9 cellular contexts compared by ENCODE assay signal in the genomic region with DNA sequence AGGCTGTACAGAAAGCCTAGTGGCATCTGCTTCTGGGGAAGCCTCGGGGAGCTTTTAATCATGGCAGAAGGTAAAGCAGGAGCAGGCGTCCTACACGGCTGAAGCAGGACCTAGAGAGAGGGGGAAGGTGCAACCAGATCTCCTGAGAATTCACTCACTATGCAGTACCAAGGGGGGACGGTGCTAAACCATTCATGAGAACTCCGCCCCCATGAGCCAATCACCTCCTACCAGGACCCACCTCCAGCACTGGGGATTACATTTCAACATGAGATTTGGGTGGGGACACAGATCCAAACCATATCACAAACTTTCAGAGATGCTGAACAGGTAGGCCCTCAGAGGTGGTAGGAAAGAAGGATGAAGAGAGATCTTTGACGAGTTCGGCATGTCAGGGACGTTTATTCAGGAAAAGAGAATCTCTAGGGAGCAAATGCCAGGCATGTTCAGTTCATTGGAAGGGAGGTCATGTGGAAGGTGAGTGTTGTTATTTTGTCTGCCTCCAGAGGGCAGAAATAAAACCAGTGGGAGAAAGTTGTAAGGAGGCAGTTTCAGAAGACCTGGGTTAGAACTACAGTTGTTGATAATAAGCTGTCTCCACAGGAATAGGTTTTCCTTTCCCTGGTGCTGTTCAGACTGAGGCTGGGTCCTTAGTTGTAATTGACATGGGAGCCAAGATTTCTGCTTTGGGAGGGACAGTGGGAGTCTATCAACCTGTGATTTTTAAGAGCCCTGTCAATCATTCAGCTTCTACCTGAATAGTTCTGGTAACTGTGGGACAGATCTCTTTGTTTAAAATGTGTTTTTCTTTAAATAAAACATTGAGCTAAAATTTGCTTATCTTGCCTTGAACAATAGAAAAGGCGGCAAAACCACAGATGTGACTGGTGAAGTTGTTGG. TPM values are rescaled to one million over a fixed set of nuclear protein-coding genes. Genes with fewer than 3 reads are reported as not detected.
A peak's percentile ranks its signal among the peaks of the same experiment; 100 is the strongest.
DNase-seq lines count a peak whose midpoint lies in the region; ATAC-seq and TF ChIP-seq lines count a peak whose summit lies in the region.
"Had no signal": no experiment of that assay in that cellular context is flagged by ENCODE, and none has a peak within 500 bp of the region (broad histone marks: within the 10 kb centered on the region; RNA-seq: fewer than 3 reads in every experiment).

No MANE protein-coding gene starts in this region.

- H3K79me2 ChIP-seq in GM23338 (replicated peaks; ENCODE audit: insufficient read depth) (peaks cover 4% of the 10 kb centered on the region; the same call in 1 of the 2 replicates), hepatocyte (peaks cover 6% of the 10 kb centered on the region)

- H3K27me3 ChIP-seq in CD8-positive, alpha-beta T cell (ENCODE audit: insufficient read depth, low read length), result no peaks in the 10 kb centered on the region
- no peaks in the 10 kb centered on the region for H3K27me3 ChIP-seq in GM23338 (ENCODE audit: insufficient read depth)
- no peaks in the 10 kb centered on the region for H3K27me3 ChIP-seq in hepatocyte

- CTCF ChIA-PET in CD8-positive, alpha-beta T cell (lab: Charles Lee), result interaction anchor here (0.5 to 3.2 kb wide), 32 partner anchors 10 to 672 kb away, joined by 3 to 31 read pairs (median 4); no protein-coding TSS in a partner anchor

- no peak overlapping the region for H3K27ac Mint-ChIP-seq in CD8-positive, alpha-beta T cell
- H3K27ac Mint-ChIP-seq in GM23338 (no peak overlapping the region), type B pancreatic cell (no peak overlapping the region)

- H3K4me1 Mint-ChIP-seq in CD8-positive, alpha-beta T cell (ENCODE audit: low read depth), result peaks cover 17% of the 10 kb centered on the region
- H3K4me1 Mint-ChIP-seq in GM23338 (peaks cover 15% of the 10 kb centered on the region), type B pancreatic cell (ENCODE audit: unreplicated experiment) (peaks cover 19% of the 10 kb centered on the region)

- no peaks in the 10 kb centered on the region for H3K9me2 ChIP-seq in GM23338 (ENCODE audit: insufficient read depth)
- H3K9me2 ChIP-seq in hepatocyte (replicated peaks; ENCODE audit: insufficient read depth), result no peaks in the 10 kb centered on the region

- ATAC-seq in CD8-positive, alpha-beta T cell, result no peak
- ATAC-seq in GM23338 (no peak; the same call in 2 of the 3 replicates), HG03520 (IDR thresholded peaks at IDR 0.05; ENCODE audit: unreplicated experiment) (no peak)

- H2AFZ ChIP-seq in GM23338 (peak overlapping the region; percentile 7; the same call in 1 of the 2 replicates), hepatocyte (no peak overlapping the region)

- no peaks in the 10 kb centered on the region for H3K9me3 Mint-ChIP-seq in CD8-positive, alpha-beta T cell
- H3K9me3 Mint-ChIP-seq in GM23338 (peaks cover 2% of the 10 kb centered on the region; the same call in 1 of the 3 replicates), type B pancreatic cell (peaks cover 13% of the 10 kb centered on the region)

- no peaks in the 10 kb centered on the region for H3F3A ChIP-seq in GM23338 (replicated peaks; ENCODE audit: low read depth)

- H3K4me1 ChIP-seq in CD8-positive, alpha-beta T cell (ENCODE audit: insufficient read depth, low read length), result peaks cover 13% of the 10 kb centered on the region
- H3K4me1 ChIP-seq in GM23338 (ENCODE audit: insufficient read depth), result 0 out of 2 replicates have a peak, but pooled peaks cover 4% of the 10 kb centered on the region
- H3K4me1 ChIP-seq in hepatocyte (ENCODE audit: insufficient read depth), result no peaks in the 10 kb centered on the region

- H4K20me1 ChIP-seq in GM23338 (replicated peaks; ENCODE audit: insufficient read depth) (no peaks in the 10 kb centered on the region), hepatocyte (ENCODE audit: insufficient read depth, poor library complexity, severe bottlenecking) (no peaks in the 10 kb centered on the region)

- DNase-seq in CD8-positive, alpha-beta T cell, result no peak
- DNase-seq in GM23338 (ENCODE audit: low spot score) (peak; percentile 80), SK-N-DZ (ENCODE audit: low spot score) (peak; percentile 65), hepatocyte (ENCODE audit: low spot score) (peak; percentile 30), type B pancreatic cell (ENCODE audit: extremely low spot score, unreplicated experiment) (no peak), NCI-H187 (lab: John Stamatoyannopoulos, UW) (no peak)
- DNase-seq in activated effector memory CD4-positive, alpha-beta T cell treated with Interleukin-2 at 50 U/mL for 16 hours, result no peak

- peaks cover 2% of the 10 kb centered on the region for H3K27me3 Mint-ChIP-seq in CD8-positive, alpha-beta T cell (ENCODE audit: low read depth)
- H3K27me3 Mint-ChIP-seq in GM23338 (ENCODE audit: insufficient read depth, low read depth, poor library complexity) (peaks cover 10% of the 10 kb centered on the region), type B pancreatic cell (peaks cover 3% of the 10 kb centered on the region)

- intact Hi-C loops in CD8-positive, alpha-beta T cell (cut with DNase I, micrococcal nuclease), result loop anchor here (5.0 to 10.0 kb wide), 5 partner anchors 180 to 640 kb away; no protein-coding TSS in a partner anchor

- POLR2A ChIA-PET in CD8-positive, alpha-beta T cell (lab: Charles Lee), result interaction anchor here (0.6 kb wide), 1 partner anchor 804 kb away, joined by 3 read pairs; no protein-coding TSS in a partner anchor

- H3K4me3 ChIP-seq in CD8-positive, alpha-beta T cell (ENCODE audit: low read depth, low read length), result no peak overlapping the region
- no peak overlapping the region for H3K4me3 ChIP-seq in GM23338
- no peak overlapping the region for H3K4me3 ChIP-seq in hepatocyte
- H3K4me3 ChIP-seq: SK-N-MC had no signal

- no peak overlapping the region for H3K4me3 Mint-ChIP-seq in CD8-positive, alpha-beta T cell
- H3K4me3 Mint-ChIP-seq in GM23338, result no peak overlapping the region
- H3K4me3 Mint-ChIP-seq in type B pancreatic cell, result no peak overlapping the region

- peaks cover 3% of the 10 kb centered on the region for H3K36me3 Mint-ChIP-seq in CD8-positive, alpha-beta T cell
- H3K36me3 Mint-ChIP-seq in GM23338 (ENCODE audit: low read depth) (0 out of 3 replicates have a peak, but pooled peaks cover 2% of the 10 kb centered on the region), type B pancreatic cell (peaks cover 4% of the 10 kb centered on the region)

- no peaks in the 10 kb centered on the region for H3K9me3 ChIP-seq in CD8-positive, alpha-beta T cell (ENCODE audit: low read length)
- no peaks in the 10 kb centered on the region for H3K9me3 ChIP-seq in hepatocyte (ENCODE audit: low read depth)

- 88% methylated on average over 9 of the region's 9 CpGs for WGBS in hepatocyte (ENCODE audit: low lambda C conversion rate, missing lambda C conversion rate)

- H3K27ac ChIP-seq in CD8-positive, alpha-beta T cell (ENCODE audit: low read depth, low read length), result no peak overlapping the region
- H3K27ac ChIP-seq in GM23338 (ENCODE audit: low read depth) (no peak overlapping the region), hepatocyte (no peak overlapping the region)
- H3K27ac ChIP-seq: SK-N-MC had no signal

- H3K4me2 ChIP-seq in GM23338 (no peak overlapping the region), hepatocyte (no peak overlapping the region)

- TF ChIP-seq CTCF in CD8-positive, alpha-beta T cell (IDR thresholded peaks at IDR 0.05), result peak; percentile 61
- TF ChIP-seq CTCF in GM23338 (conservative IDR thresholded peaks at IDR 0.05; ENCODE audit: low read depth in 2 of 2), result peak; percentile 66 to 70
- TF ChIP-seq CTCF in hepatocyte (IDR thresholded peaks at IDR 0.05; ENCODE audit: poor library complexity), result peak; percentile 39
- peak; percentile 63 for TF ChIP-seq CTCF in type B pancreatic cell (conservative IDR thresholded peaks at IDR 0.05)

- no peaks in the 10 kb centered on the region for H3K36me3 ChIP-seq in CD8-positive, alpha-beta T cell (ENCODE audit: insufficient read depth, low read length)
- no peaks in the 10 kb centered on the region for H3K36me3 ChIP-seq in GM23338 (ENCODE audit: insufficient read depth)
- no peaks in the 10 kb centered on the region for H3K36me3 ChIP-seq in hepatocyte (replicated peaks; ENCODE audit: insufficient read depth, low read depth)

TF ChIP-seq in GM23338, 12 proteins besides CTCF, POLR2A, EP300 and RAD21 (continues in another document):
- TF ChIP-seq CREB1 (CRISPR knock-in tag; IDR thresholded peaks at IDR 0.05; ENCODE audit: low read depth), result no peak
- TF ChIP-seq REST (IDR thresholded peaks at IDR 0.05; ENCODE audit: unreplicated experiment), result no peak
- no peak for TF ChIP-seq EZH2 (IDR thresholded peaks at IDR 0.05; ENCODE audit: low read depth, unreplicated experiment)
- TF ChIP-seq JUNB (IDR thresholded peaks at IDR 0.05; ENCODE audit: unreplicated experiment), result no peak
- TF ChIP-seq ZNF114 (CRISPR knock-in tag; IDR thresholded peaks at IDR 0.05), result no peak

RNA-seq across cellular contexts. Expression of gene FNDC3B, which starts 4.3 kb away (rescaled TPM):
- 10 to 100 TPM; 13.2 to 14.4 TPM for total RNA-seq in CD8-positive, alpha-beta T cell
- total RNA-seq in GM23338 (2014; rRNA removed; shearing (Covaris generic)), result 45.0 and 55.4 TPM in 2 replicates
- 17.8 and 19.1 TPM in 2 replicates for polyA plus RNA-seq in GM23338 (2016; fragmentation: Nextera tagmentation; extraction: Ambion mirVana)
- 6.7 and 7.4 TPM in 2 replicates for polyA plus RNA-seq in SK-N-DZ (2014; cell fraction: cytosol; rRNA removed)
- polyA plus RNA-seq in SK-N-DZ (2014; cell fraction: nucleus; rRNA removed), result 6.4 and 8.8 TPM in 2 replicates
- total RNA-seq in hepatocyte, result 91.9 and 113 TPM in 2 replicates
- polyA plus RNA-seq in hepatocyte, result 61.2 and 66.3 TPM in 2 replicates
- 67.9 and 79.2 TPM in 2 replicates for total RNA-seq in type B pancreatic cell (ENCODE audit: low replicate concordance)

Comparison
In these comparisons a context has a peak if more than half of its experiments do, and no peak if none do; other contexts are left out.
1. DNase-seq: peak in GM23338 (single experiment), SK-N-DZ (single experiment) and hepatocyte (single experiment); none in CD8-positive, alpha-beta T cell (0 of 7), type B pancreatic cell (single experiment), activated effector memory CD4-positive, alpha-beta T cell treated with Interleukin-2 at 50 U/mL for 16 hours (single experiment) and NCI-H187 (0 of 2).
2. Peak in every context shown above with its lines, with median percentiles within 50 percentile points of each other: CTCF ChIP-seq.